Comparison of ENCODE assay signal across 1 cellular context in the genomic region with DNA sequence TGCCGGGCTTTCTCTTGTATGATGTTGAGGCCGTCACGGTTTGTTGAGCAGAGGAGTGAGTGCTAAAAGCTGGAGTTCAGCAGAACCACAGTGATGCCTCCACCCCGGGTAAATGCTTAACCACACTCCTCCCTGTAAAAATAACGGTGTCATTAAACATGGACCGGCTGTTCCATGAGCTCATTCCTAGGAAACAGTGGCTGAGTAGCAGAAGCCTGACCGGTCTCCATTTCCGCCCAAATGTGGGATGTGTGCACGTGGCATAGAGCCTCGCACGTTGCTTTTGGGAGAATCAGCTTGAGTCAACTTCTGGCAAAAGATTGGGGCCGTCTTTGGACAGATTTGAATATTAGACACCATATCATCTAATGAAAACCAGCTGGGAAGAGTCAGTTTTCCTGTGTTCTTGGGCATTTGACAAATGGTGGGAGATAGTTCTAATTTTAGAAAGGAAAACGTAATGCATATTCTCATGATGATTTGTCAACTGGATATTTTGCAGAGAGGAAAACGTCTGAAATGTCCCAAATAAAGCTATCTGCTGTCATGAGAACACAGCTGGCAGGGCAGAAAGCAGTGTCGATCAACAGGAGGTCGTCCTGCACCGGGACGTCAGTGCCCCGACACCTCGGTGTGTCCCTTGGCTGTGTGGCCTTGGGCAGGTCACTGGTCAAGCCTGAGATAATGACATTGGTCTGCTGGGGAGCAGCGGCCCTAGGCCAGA.
TF ChIP-seq lines count a peak whose summit lies in the region.

No MANE protein-coding gene starts in this region.

TF ChIP-seq in GM23338, 12 proteins besides CTCF, POLR2A, EP300 and RAD21 (continued from another document):
- TF ChIP-seq, protein P1, sequence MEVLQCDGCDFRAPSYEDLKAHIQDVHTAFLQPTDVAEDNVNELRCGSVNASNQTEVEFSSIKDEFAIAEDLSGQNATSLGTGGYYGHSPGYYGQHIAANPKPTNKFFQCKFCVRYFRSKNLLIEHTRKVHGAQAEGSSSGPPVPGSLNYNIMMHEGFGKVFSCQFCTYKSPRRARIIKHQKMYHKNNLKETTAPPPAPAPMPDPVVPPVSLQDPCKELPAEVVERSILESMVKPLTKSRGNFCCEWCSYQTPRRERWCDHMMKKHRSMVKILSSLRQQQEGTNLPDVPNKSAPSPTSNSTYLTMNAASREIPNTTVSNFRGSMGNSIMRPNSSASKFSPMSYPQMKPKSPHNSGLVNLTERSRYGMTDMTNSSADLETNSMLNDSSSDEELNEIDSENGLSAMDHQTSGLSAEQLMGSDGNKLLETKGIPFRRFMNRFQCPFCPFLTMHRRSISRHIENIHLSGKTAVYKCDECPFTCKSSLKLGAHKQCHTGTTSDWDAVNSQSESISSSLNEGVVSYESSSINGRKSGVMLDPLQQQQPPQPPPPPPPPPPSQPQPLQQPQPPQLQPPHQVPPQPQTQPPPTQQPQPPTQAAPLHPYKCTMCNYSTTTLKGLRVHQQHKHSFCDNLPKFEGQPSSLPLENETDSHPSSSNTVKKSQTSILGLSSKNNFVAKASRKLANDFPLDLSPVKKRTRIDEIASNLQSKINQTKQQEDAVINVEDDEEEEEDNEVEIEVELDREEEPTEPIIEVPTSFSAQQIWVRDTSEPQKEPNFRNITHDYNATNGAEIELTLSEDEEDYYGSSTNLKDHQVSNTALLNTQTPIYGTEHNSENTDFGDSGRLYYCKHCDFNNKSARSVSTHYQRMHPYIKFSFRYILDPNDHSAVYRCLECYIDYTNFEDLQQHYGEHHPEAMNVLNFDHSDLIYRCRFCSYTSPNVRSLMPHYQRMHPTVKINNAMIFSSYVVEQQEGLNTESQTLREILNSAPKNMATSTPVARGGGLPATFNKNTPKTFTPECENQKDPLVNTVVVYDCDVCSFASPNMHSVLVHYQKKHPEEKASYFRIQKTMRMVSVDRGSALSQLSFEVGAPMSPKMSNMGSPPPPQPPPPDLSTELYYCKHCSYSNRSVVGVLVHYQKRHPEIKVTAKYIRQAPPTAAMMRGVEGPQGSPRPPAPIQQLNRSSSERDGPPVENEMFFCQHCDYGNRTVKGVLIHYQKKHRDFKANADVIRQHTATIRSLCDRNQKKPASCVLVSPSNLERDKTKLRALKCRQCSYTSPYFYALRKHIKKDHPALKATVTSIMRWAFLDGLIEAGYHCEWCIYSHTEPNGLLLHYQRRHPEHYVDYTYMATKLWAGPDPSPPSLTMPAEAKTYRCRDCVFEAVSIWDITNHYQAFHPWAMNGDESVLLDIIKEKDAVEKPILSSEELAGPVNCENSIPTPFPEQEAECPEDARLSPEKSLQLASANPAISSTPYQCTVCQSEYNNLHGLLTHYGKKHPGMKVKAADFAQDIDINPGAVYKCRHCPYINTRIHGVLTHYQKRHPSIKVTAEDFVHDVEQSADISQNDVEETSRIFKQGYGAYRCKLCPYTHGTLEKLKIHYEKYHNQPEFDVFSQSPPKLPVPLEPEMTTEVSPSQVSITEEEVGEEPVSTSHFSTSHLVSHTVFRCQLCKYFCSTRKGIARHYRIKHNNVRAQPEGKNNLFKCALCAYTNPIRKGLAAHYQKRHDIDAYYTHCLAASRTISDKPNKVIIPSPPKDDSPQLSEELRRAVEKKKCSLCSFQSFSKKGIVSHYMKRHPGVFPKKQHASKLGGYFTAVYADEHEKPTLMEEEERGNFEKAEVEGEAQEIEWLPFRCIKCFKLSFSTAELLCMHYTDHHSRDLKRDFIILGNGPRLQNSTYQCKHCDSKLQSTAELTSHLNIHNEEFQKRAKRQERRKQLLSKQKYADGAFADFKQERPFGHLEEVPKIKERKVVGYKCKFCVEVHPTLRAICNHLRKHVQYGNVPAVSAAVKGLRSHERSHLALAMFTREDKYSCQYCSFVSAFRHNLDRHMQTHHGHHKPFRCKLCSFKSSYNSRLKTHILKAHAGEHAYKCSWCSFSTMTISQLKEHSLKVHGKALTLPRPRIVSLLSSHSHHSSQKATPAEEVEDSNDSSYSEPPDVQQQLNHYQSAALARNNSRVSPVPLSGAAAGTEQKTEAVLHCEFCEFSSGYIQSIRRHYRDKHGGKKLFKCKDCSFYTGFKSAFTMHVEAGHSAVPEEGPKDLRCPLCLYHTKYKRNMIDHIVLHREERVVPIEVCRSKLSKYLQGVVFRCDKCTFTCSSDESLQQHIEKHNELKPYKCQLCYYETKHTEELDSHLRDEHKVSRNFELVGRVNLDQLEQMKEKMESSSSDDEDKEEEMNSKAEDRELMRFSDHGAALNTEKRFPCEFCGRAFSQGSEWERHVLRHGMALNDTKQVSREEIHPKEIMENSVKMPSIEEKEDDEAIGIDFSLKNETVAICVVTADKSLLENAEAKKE (CRISPR knock-in tag; IDR thresholded peaks at IDR 0.05): no peak
- no peak for TF ChIP-seq POLR2AphosphoS5 (IDR thresholded peaks at IDR 0.05; ENCODE audit: low read depth)
- TF ChIP-seq EZH2phosphoT487 (IDR thresholded peaks at IDR 0.05; ENCODE audit: unreplicated experiment): no peak
- TF ChIP-seq NANOG (IDR thresholded peaks at IDR 0.05; ENCODE audit: borderline replicate concordance): no peak
